ENCODE assay signal across 21 cellular contexts in genomic region chr3:61955483-61955882, GRCh38.
DNase-seq lines count a peak whose midpoint lies in the region; ATAC-seq, FAIRE-seq and TF ChIP-seq lines count a peak whose summit lies in the region.
"Had no signal": no experiment of that assay in that cellular context is flagged by ENCODE, and none has a peak within 500 bp of the region (broad histone marks: within the 10 kb centered on the region; RNA-seq: fewer than 3 reads in every experiment).

No MANE protein-coding gene starts in this region.

- ATAC-seq in SK-N-SH treated with all-trans-retinoic acid at 6 μM for 48 hours (no peak), foreskin keratinocyte (peak; percentile 11), pancreas (peak; percentile 68 to 81 (median 78)), GM21576 (IDR thresholded peaks at IDR 0.05; ENCODE audit: unreplicated experiment) (no peak)
- ATAC-seq: GM12878 had no signal

- H3K4me3 ChIP-seq in SK-N-SH (ENCODE audit: low read depth in 2 of 2, low read length in 1 of 2) (no peak overlapping the region), pancreas (peak overlapping the region in 1 of 4 donors; percentile 20), tibial artery (no peak overlapping the region), H7 (ENCODE audit: insufficient read depth, low read depth, low read length) (no peak overlapping the region)
- H3K4me3 ChIP-seq: GM12878 had no signal

- FAIRE-seq in pancreas (lab: Jason Lieb, UNC) = no peak
- FAIRE-seq: GM12878, H1 had no signal

- H3K9me2 ChIP-seq in SK-N-SH = no peaks in the 10 kb centered on the region

- POLR2A ChIA-PET in SK-N-SH (lab: Yijun Ruan, JAX) = no interaction called here

- peaks cover 13% of the 10 kb centered on the region for H3F3A ChIP-seq in SK-N-SH (replicated peaks; ENCODE audit: insufficient read depth)

- intact Hi-C loops in pancreas (cut with DNase I) (no loop called here), tibial artery (cut with DNase I; ENCODE audit: low total_unique reads) (loop anchor here (10.0 kb wide), 1 partner anchor 391 kb away; the partner anchor contains the start of gene PTPRG)

- TF ChIP-seq CTCF in SK-N-SH (IDR thresholded peaks at IDR 0.05) (no peak), foreskin keratinocyte (conservative IDR thresholded peaks at IDR 0.05) (no peak), pancreas (IDR thresholded peaks at IDR 0.05) (no peak), tibial artery (IDR thresholded peaks at IDR 0.05) (no peak)

- no peak overlapping the region for H3K9ac ChIP-seq in SK-N-SH

- no peaks in the 10 kb centered on the region for H4K20me1 ChIP-seq in SK-N-SH (ENCODE audit: insufficient read depth)

- H3K27me3 ChIP-seq in SK-N-SH (ENCODE audit: insufficient read depth) (no peaks in the 10 kb centered on the region), foreskin keratinocyte (no peaks in the 10 kb centered on the region), pancreas (no peaks in the 10 kb centered on the region), tibial artery (no peaks in the 10 kb centered on the region), H7 (ENCODE audit: control insufficient read depth, insufficient read depth, low read length) (no peaks in the 10 kb centered on the region)
- H3K27me3 ChIP-seq: BE2C had no signal

- WGBS in SK-N-SH (ENCODE audit: low lambda C conversion rate) = 78% methylated on average over 2 of the region's 2 CpGs
- 12 to 18% methylated on average over 2 of the region's 2 CpGs for WGBS in pancreas, 2 donors

- no peak for TF ChIP-seq RAD21 in SK-N-SH (IDR thresholded peaks at IDR 0.05; ENCODE audit: low read length)

- H3K4me1 ChIP-seq in SK-N-SH (ENCODE audit: control insufficient read depth in 1 of 2, insufficient read depth in 2 of 2, low read depth in 1 of 2, low read length in 1 of 2) = peaks cover 9 to 10% of the 10 kb centered on the region in 2 experiments; a peak in 3 of 4 replicates
- H3K4me1 ChIP-seq in foreskin keratinocyte = peaks cover 25% of the 10 kb centered on the region
- H3K4me1 ChIP-seq in pancreas = peaks cover 6 to 18% (median 8%) of the 10 kb centered on the region in 3 donors
- H3K4me1 ChIP-seq in tibial artery = peaks cover 0 to 66% (median 24%) of the 10 kb centered on the region in 4 donors

- no peak overlapping the region for H3K4me2 ChIP-seq in SK-N-SH

- H2AFZ ChIP-seq in SK-N-SH (ENCODE audit: low read depth) = no peak overlapping the region

- CTCF ChIA-PET in SK-N-SH (lab: Yijun Ruan, JAX) = no interaction called here

- peaks cover 9% of the 10 kb centered on the region for H3K79me2 ChIP-seq in SK-N-SH (ENCODE audit: insufficient read depth)

- H3K9me3 ChIP-seq in SK-N-SH = no peaks in the 10 kb centered on the region
- no peaks in the 10 kb centered on the region for H3K9me3 ChIP-seq in pancreas
- no peaks in the 10 kb centered on the region for H3K9me3 ChIP-seq in tibial artery
- H3K9me3 ChIP-seq: BE2C had no signal

- no peak for TF ChIP-seq EP300 in SK-N-SH (IDR thresholded peaks at IDR 0.05; ENCODE audit: borderline replicate concordance in 1 of 2, low read depth in 1 of 2, low read length in 1 of 2)

- DNase-seq in SK-N-SH = no peak
- no peak for DNase-seq in foreskin keratinocyte
- DNase-seq in pancreas = no peak
- DNase-seq in tibial artery = no peak
- no peak for DNase-seq in H7
- DNase-seq in dedifferentiated amniotic fluid mesenchymal stem cell (ENCODE audit: extremely low spot score) = no peak
- DNase-seq: BE2C; CD4-positive, alpha-beta T cell; DMS53; NCI-H1105; NCI-H2081; NCI-H2171 treated with DMSO at 0.1 percent for 48 hours; NCI-H446; NCI-H748 treated with DMSO at 0.1 percent for 48 hours; NK-92 treated with Interleukin-12 subunit alpha and Interleukin-12 subunit beta, amount 100 ng/mL, for 24 hours; Right ventricle myocardium superior had no signal

- H3K36me3 ChIP-seq in SK-N-SH (replicated peaks in 1 of 2; ENCODE audit: control insufficient read depth in 1 of 2, insufficient read depth in 2 of 2, low read length in 1 of 2) (no peaks in the 10 kb centered on the region), pancreas (no peaks in the 10 kb centered on the region), tibial artery (no peaks in the 10 kb centered on the region), H7 (replicated peaks; ENCODE audit: control insufficient read depth, insufficient read depth, low read length) (no peaks in the 10 kb centered on the region)
- H3K36me3 ChIP-seq: BE2C had no signal

- H3K27ac ChIP-seq in SK-N-SH (ENCODE audit: low read depth in 2 of 2, low read length in 1 of 2) (peak overlapping the region in 1 of 2 experiments; percentile 70; a peak in 2 of 4 replicates), foreskin keratinocyte (no peak overlapping the region), pancreas (peak overlapping the region in 2 of 4 donors; percentile 55 to 77), tibial artery (peak overlapping the region; percentile 57 to 70)
- H3K27ac ChIP-seq: 22Rv1 had no signal

TF ChIP-seq in SK-N-SH treated with all-trans-retinoic acid at 6 μM for 48 hours, 23 proteins besides CTCF, POLR2A, EP300 and RAD21:
- TF ChIP-seq CREB5 (CRISPR knock-in tag; IDR thresholded peaks at IDR 0.05; ENCODE audit: low read depth) (no peak), ISL1 (CRISPR knock-in tag; IDR thresholded peaks at IDR 0.05) (0 out of 2 replicates have a peak, but pooled peaks have one; percentile 14), ZNF8 (CRISPR knock-in tag; IDR thresholded peaks at IDR 0.05) (no peak)
TF ChIP-seq in SK-N-SH treated with all-trans-retinoic acid at 6 μM for 48 hours: peak in this region for 1.

TF ChIP-seq in SK-N-SH, 30 proteins besides CTCF, POLR2A, EP300 and RAD21:
- TF ChIP-seq MXI1 (IDR thresholded peaks at IDR 0.05; ENCODE audit: low read depth, low read length) (no peak), USF1 (IDR thresholded peaks at IDR 0.05; ENCODE audit: borderline replicate concordance, low read depth) (no peak)
TF ChIP-seq in SK-N-SH: peak in this region for 0.

Comparison
In these comparisons a context has a peak if more than half of its experiments do, and no peak if none do; other contexts are left out.
1. ATAC-seq: peak in foreskin keratinocyte (single experiment) and pancreas (4 of 4); none in SK-N-SH treated with all-trans-retinoic acid at 6 μM for 48 hours (single experiment) and GM21576 (single experiment).